Comparison of ENCODE assay signal across 22 cellular contexts in genomic region chr10:99529483-99530107, GRCh38. TPM values are rescaled to one million over a fixed set of nuclear protein-coding genes. Genes with fewer than 3 reads are reported as not detected.
DNase-seq lines count a peak whose midpoint lies in the region; ATAC-seq, FAIRE-seq and TF ChIP-seq lines count a peak whose summit lies in the region.
"Had no signal": no experiment of that assay in that cellular context is flagged by ENCODE, and none has a peak within 500 bp of the region (broad histone marks: within the 10 kb centered on the region; RNA-seq: fewer than 3 reads in every experiment).

No MANE protein-coding gene starts in this region.

- H3K18ac ChIP-seq in H1 (ENCODE audit: extremely low read depth, low read length) = no peak overlapping the region

- peaks cover 93 to 100% (median 96%) of the 10 kb centered on the region in 4 experiments for H3K27me3 ChIP-seq in H1 (replicated peaks in 1 of 4; ENCODE audit: control insufficient read depth in 3 of 4, extremely low read depth in 1 of 4, insufficient read depth in 3 of 4, low read length in 3 of 4)
- peaks cover 41% of the 10 kb centered on the region for H3K27me3 ChIP-seq in CD8-positive, alpha-beta T cell (ENCODE audit: insufficient read depth, low read length)

- H3K4ac ChIP-seq in H1 (replicated peaks; ENCODE audit: insufficient read length, low read depth, low read length) = no peak overlapping the region

- WGBS in H1 (ENCODE audit: extremely low coverage in 1 of 2, insufficient coverage in 1 of 2, insufficient read length in 1 of 2, insufficient replicate concordance in 2 of 2, low coverage in 1 of 2, low lambda C conversion rate in 2 of 2, missing lambda C conversion rate in 1 of 2), 2 experiments = 4% methylated on average over 22 of the region's 22 CpGs; no CpG with 5 or more reads in 1 of the 2 experiments

- H2BK20ac ChIP-seq in H1 (ENCODE audit: low read length) = no peak overlapping the region

- TF ChIP-seq CTCF in HEK293 (tag by site-specific recombination; IDR thresholded peaks at IDR 0.05) = no peak
- no peak for TF ChIP-seq CTCF in H1 (IDR thresholded peaks at IDR 0.05; ENCODE audit: control extremely low read depth in 1 of 3, insufficient read depth in 1 of 3, low read depth in 1 of 3, low read length in 3 of 3)
- no peak for TF ChIP-seq CTCF in neural crest cell (conservative IDR thresholded peaks at IDR 0.05)
- TF ChIP-seq CTCF in CD8-positive, alpha-beta T cell (IDR thresholded peaks at IDR 0.05) = no peak

- no peaks in the 10 kb centered on the region for H3K9me3 Mint-ChIP-seq in neural crest cell
- H3K9me3 Mint-ChIP-seq in CD8-positive, alpha-beta T cell = no peaks in the 10 kb centered on the region

- H3K4me1 Mint-ChIP-seq in neural crest cell = peaks cover 20% of the 10 kb centered on the region
- peaks cover 46% of the 10 kb centered on the region for H3K4me1 Mint-ChIP-seq in CD8-positive, alpha-beta T cell (ENCODE audit: low read depth)

- intact Hi-C loops in CD8-positive, alpha-beta T cell (cut with DNase I, micrococcal nuclease) = no loop called here

- CTCF ChIA-PET in HEK293 (lab: Yijun Ruan, JAX) (interaction anchor here (0.7 to 0.8 kb wide), 3 partner anchors 10 to 813 kb away, joined by 3 to 4 read pairs (median 3); no protein-coding TSS in a partner anchor), H1 (lab: Charles Lee; ENCODE audit: partially characterized antibody) (interaction anchor here (1.0 to 1.4 kb wide), 3 partner anchors 19 to 94 kb away, joined by 3 to 4 read pairs (median 4); no protein-coding TSS in a partner anchor)
- CTCF ChIA-PET in CD8-positive, alpha-beta T cell (lab: Charles Lee) = no interaction called here

- no peaks in the 10 kb centered on the region for H3K79me2 ChIP-seq in H1 (ENCODE audit: control insufficient read depth in 1 of 2, insufficient read depth in 2 of 2, low read length in 2 of 2)

- FAIRE-seq in H1 (lab: Jason Lieb, UNC) = peak; percentile 39

- no peak overlapping the region for H4K91ac ChIP-seq in H1 (replicated peaks; ENCODE audit: insufficient read length, low read length)

- H3K56ac ChIP-seq in H1 (replicated peaks; ENCODE audit: insufficient read length, low read depth, low read length) = no peak overlapping the region

- H3K79me1 ChIP-seq in H1 (ENCODE audit: low read depth, low read length) = no peaks in the 10 kb centered on the region

- H3K4me3 ChIP-seq in HEK293 (ENCODE audit: low read depth, low read length) = no peak overlapping the region
- no peak overlapping the region for H3K4me3 ChIP-seq in H1 (ENCODE audit: extremely low read depth in 1 of 4, insufficient read depth in 2 of 4, low read depth in 3 of 4, low read length in 4 of 4)
- no peak overlapping the region for H3K4me3 ChIP-seq in CD8-positive, alpha-beta T cell (ENCODE audit: low read depth, low read length)
- H3K4me3 ChIP-seq: ascending aorta, esophagus muscularis mucosa had no signal

- no peak overlapping the region for H3K27ac Mint-ChIP-seq in neural crest cell (ENCODE audit: unreplicated experiment)
- H3K27ac Mint-ChIP-seq in CD8-positive, alpha-beta T cell = no peak overlapping the region
- H3K27ac Mint-ChIP-seq: T-helper 17 cell had no signal

- H3K23me2 ChIP-seq in H1 (ENCODE audit: low read depth, low read length) = no peaks in the 10 kb centered on the region; the same call in 1 of the 2 replicates

- 0 out of 2 replicates have a peak overlapping the region, but pooled peaks have one; percentile 7 for H3K27ac ChIP-seq in HEK293 (ENCODE audit: extremely low read depth, low read depth, low read length)
- no peak overlapping the region for H3K27ac ChIP-seq in H1 (ENCODE audit: low read depth, low read length)
- H3K27ac ChIP-seq in CD8-positive, alpha-beta T cell (ENCODE audit: low read depth, low read length) = no peak overlapping the region
- H3K27ac ChIP-seq: 22Rv1, ascending aorta, esophagus muscularis mucosa had no signal

- peaks cover 100% of the 10 kb centered on the region for H3K27me3 Mint-ChIP-seq in neural crest cell (ENCODE audit: low read depth)
- peaks cover 83% of the 10 kb centered on the region for H3K27me3 Mint-ChIP-seq in CD8-positive, alpha-beta T cell (ENCODE audit: low read depth)

- H2AFZ ChIP-seq in H1 (ENCODE audit: low read length) = no peak overlapping the region

- H4K5ac ChIP-seq in H1 (ENCODE audit: insufficient read length, low read depth, low read length) = no peak overlapping the region

- H3K9ac ChIP-seq in H1 (replicated peaks in 1 of 4; ENCODE audit: extremely low read depth in 1 of 4, low read depth in 3 of 4, low read length in 3 of 4) = no peak overlapping the region

- H3K9me3 ChIP-seq in HEK293 (ENCODE audit: control insufficient read depth, insufficient read depth, low read depth, low read length) = no peaks in the 10 kb centered on the region
- H3K9me3 ChIP-seq in H1 (ENCODE audit: insufficient read depth in 2 of 2, low read depth in 1 of 2, low read length in 1 of 2) = no peaks in the 10 kb centered on the region
- no peaks in the 10 kb centered on the region for H3K9me3 ChIP-seq in CD8-positive, alpha-beta T cell (ENCODE audit: low read length)
- H3K9me3 ChIP-seq: ascending aorta, esophagus muscularis mucosa had no signal

- H2BK120ac ChIP-seq in H1 (replicated peaks; ENCODE audit: low read depth, low read length) = no peak overlapping the region

- H2BK5ac ChIP-seq in H1 (ENCODE audit: low read depth, low read length) = no peak overlapping the region

- no peak overlapping the region for H2BK15ac ChIP-seq in H1 (ENCODE audit: low read length)

- H2BK12ac ChIP-seq in H1 (ENCODE audit: low read depth, low read length) = no peak overlapping the region

- no peak for TF ChIP-seq EP300 in H1 (IDR thresholded peaks at IDR 0.05; ENCODE audit: borderline replicate concordance in 1 of 2, low read depth in 2 of 2, low read length in 2 of 2)

- peak overlapping the region; percentile 53 to 61; a peak in 2 of 4 replicates for H3K4me2 ChIP-seq in H1 (ENCODE audit: insufficient read depth in 1 of 2, low read depth in 2 of 2, low read length in 2 of 2)

- H3K23ac ChIP-seq in H1 (ENCODE audit: insufficient read length) = no peak overlapping the region

- no peak for TF ChIP-seq POLR2A in H1 (IDR thresholded peaks at IDR 0.05; ENCODE audit: control extremely low read depth in 1 of 2, low read depth in 2 of 2, low read length in 2 of 2)

- DNase-seq in DMS 273 (lab: John Stamatoyannopoulos, UW; ENCODE audit: unreplicated experiment) (peak; percentile 47), DMS 273 treated with DMSO at 0.1 percent for 48 hours (lab: John Stamatoyannopoulos, UW) (no peak), H1 (ENCODE audit: low read depth in 1 of 2, low spot score in 2 of 2) (no peak), neural crest cell (ENCODE audit: low read depth, low spot score) (no peak), GDM1 (lab: John Stamatoyannopoulos, UW) (no peak)
- DNase-seq in stimulated activated naive CD4-positive, alpha-beta T cell treated with Interleukin-2 at 50 U/mL for 16 hours (lab: John Stamatoyannopoulos, UW) = no peak
- DNase-seq in CD8-positive, alpha-beta T cell = no peak
- DNase-seq: activated effector memory CD4-positive, alpha-beta T cell treated with anti-CD3 and anti-CD28 coated beads, Interleukin-2, amount 50 U/mL, for 16 hours; C1 segment of cervical spinal cord; DMS79; glutamatergic neuron; KG1; NCI-H1048; NCI-H2107; stimulated activated naive CD8-positive, alpha-beta T cell treated with anti-CD3 and anti-CD28 coated beads, Interleukin-15, Interleukin-2, amounts not matched to agents 100 U/mL and 50 U/mL, for 24 hours; T-helper 17 cell had no signal

- peak overlapping the region; percentile 57 for H3K4me3 Mint-ChIP-seq in neural crest cell
- H3K4me3 Mint-ChIP-seq in CD8-positive, alpha-beta T cell = no peak overlapping the region

- TF ChIP-seq RAD21 in H1 (IDR thresholded peaks at IDR 0.05 in 1 of 2, conservative IDR thresholded peaks at IDR 0.05 in 1 of 2; ENCODE audit: low read depth in 2 of 2, low read length in 2 of 2) = no peak

- H3K36me3 ChIP-seq in HEK293 (ENCODE audit: control insufficient read depth in 2 of 2, insufficient read depth in 1 of 2, low read length in 2 of 2) (no peaks in the 10 kb centered on the region), H1 (ENCODE audit: control insufficient read depth in 2 of 4, insufficient read depth in 4 of 4, low read length in 3 of 4) (peaks cover 0 to 13% (median 0%) of the 10 kb centered on the region in 4 experiments; a peak in 1 of 8 replicates)
- H3K36me3 ChIP-seq in CD8-positive, alpha-beta T cell (ENCODE audit: insufficient read depth, low read length) = no peaks in the 10 kb centered on the region
- H3K36me3 ChIP-seq: ascending aorta, esophagus muscularis mucosa had no signal

- POLR2A ChIA-PET in HEK293 (lab: Yijun Ruan, JAX) = no interaction called here
- POLR2A ChIA-PET in H1 (lab: Charles Lee; ENCODE audit: partially characterized antibody) = interaction anchor here (1.2 to 2.0 kb wide), 2 partner anchors 10 to 99 kb away, joined by 3 to 6 read pairs; partner anchors contain the start of gene GOT1
- POLR2A ChIA-PET in CD8-positive, alpha-beta T cell (lab: Charles Lee) = no interaction called here

- H3K4me1 ChIP-seq in HEK293 (ENCODE audit: control insufficient read depth, insufficient read depth, low read length) (peaks cover 16% of the 10 kb centered on the region), H1 (replicated peaks in 1 of 4; ENCODE audit: control insufficient read depth in 3 of 4, insufficient read depth in 4 of 4, low read length in 3 of 4) (peaks cover 5 to 39% (median 20%) of the 10 kb centered on the region in 4 experiments)
- H3K4me1 ChIP-seq in CD8-positive, alpha-beta T cell (ENCODE audit: insufficient read depth, low read length) = peaks cover 11% of the 10 kb centered on the region
- H3K4me1 ChIP-seq: ascending aorta had no signal

- peaks cover 38 to 44% of the 10 kb centered on the region in 2 experiments for H4K20me1 ChIP-seq in H1 (replicated peaks in 1 of 2; ENCODE audit: control insufficient read depth in 1 of 2, insufficient read depth in 2 of 2, low read length in 2 of 2)

- ATAC-seq in CD8-positive, alpha-beta T cell = no peak
- ATAC-seq: stimulated activated naive CD8-positive, alpha-beta T cell treated with anti-CD3 and anti-CD28 coated beads, Interleukin-15, Interleukin-2, amounts not matched to agents 100 U/mL and 50 U/mL, for 24 hours; T-helper 17 cell had no signal

- peaks cover 11% of the 10 kb centered on the region for H3K36me3 Mint-ChIP-seq in neural crest cell (ENCODE audit: low read depth)
- no peaks in the 10 kb centered on the region for H3K36me3 Mint-ChIP-seq in CD8-positive, alpha-beta T cell

- H2AK5ac ChIP-seq in H1 (ENCODE audit: low read depth, low read length) = no peak overlapping the region

- no peak overlapping the region for H3K14ac ChIP-seq in H1 (ENCODE audit: insufficient read length)

- H4K8ac ChIP-seq in H1 (ENCODE audit: extremely low read depth, insufficient read depth, low read length) = no peak overlapping the region

RNA-seq across cellular contexts. Expression of gene NKX2-3, which starts 3.1 kb away (rescaled TPM):
- total RNA-seq in H1 (2021; fragmentation: NEBNext Ultra II Directional; extraction: Animal tissue kit (Norgen Biotek cat#: 25700)) = not detected in 2 replicates
- polyA plus RNA-seq in H1 (2011; rRNA removed) = not detected in 2 replicates
- polyA plus RNA-seq in H1 (2011; cell fraction: cytosol; rRNA removed) = not detected
- polyA plus RNA-seq in H1 (2011; cell fraction: nucleus; rRNA removed) = not detected
- not detected in 4 replicates for polyA plus RNA-seq in H1 (2012, experiment 1 of 2)
- polyA plus RNA-seq in H1 (2012, experiment 2 of 2) = not detected
- polyA plus RNA-seq in H1 (2013, experiment 1 of 2) = not detected
- not detected for polyA plus RNA-seq in H1 (2013, experiment 2 of 2)
- not detected in 2 replicates for polyA minus RNA-seq in H1 (2011; rRNA and poly(A)+ RNA removed)
- not detected for polyA minus RNA-seq in H1 (2011; cell fraction: cytosol; rRNA and poly(A)+ RNA removed)
- polyA minus RNA-seq in H1 (2011; cell fraction: nucleus; rRNA and poly(A)+ RNA removed) = not detected
- total RNA-seq in neural crest cell = not detected in 2 replicates
- total RNA-seq in CD8-positive, alpha-beta T cell = not detected
- total RNA-seq: activated CD8-positive, alpha-beta memory T cell treated with anti-CD3 and anti-CD28 coated beads for 36 hours; ascending aorta; T-helper 17 cell had no signal
- polyA plus RNA-seq: urinary bladder had no signal
